In the genomic region with DNA sequence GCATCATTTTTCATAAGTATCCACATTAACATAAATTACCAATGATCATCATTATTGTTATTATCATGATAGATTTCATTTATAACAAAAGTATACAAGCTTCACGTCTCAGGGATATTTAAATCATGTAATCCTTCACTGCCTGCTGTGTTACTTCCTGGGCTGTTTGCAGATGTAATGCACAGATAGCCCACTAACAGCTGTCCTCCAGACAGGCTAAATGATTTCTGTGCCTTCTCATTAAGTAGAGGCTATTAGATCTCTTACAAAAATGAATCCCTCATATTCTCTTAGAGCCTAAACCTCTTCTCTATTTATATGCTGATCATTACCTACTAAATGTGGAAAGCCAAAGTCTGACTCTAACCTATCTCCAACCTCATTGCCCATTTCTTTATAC, we compare ENCODE assay signal across 17 cellular contexts. TPM values are rescaled to one million over a fixed set of nuclear protein-coding genes. Genes with fewer than 3 reads are reported as not detected.
"Had no signal": no experiment of that assay in that cellular context is flagged by ENCODE, and none has a peak within 500 bp of the region (broad histone marks: within the 10 kb centered on the region; RNA-seq: fewer than 3 reads in every experiment).

No MANE protein-coding gene starts in this region.

- ATAC-seq: activated CD8-positive, alpha-beta T cell treated with anti-CD3 and anti-CD28 coated beads for 36 hours; activated T-helper 17 cell treated with anti-CD3 and anti-CD28 coated beads, Interleukin-2, amount 50 U/mL, for 72 hours; lower lobe of right lung; naive thymus-derived CD8-positive, alpha-beta T cell; stimulated activated naive B cell treated with anti-CD40 and anti-IgM and Interleukin-4, amounts not matched to agents 10 μg/mL and 1 μg/mL and 100 μg/mL, for 72 hours had no signal

- H3K36me3 ChIP-seq: lower lobe of right lung, sigmoid colon had no signal

- H3K4me1 Mint-ChIP-seq: activated CD4-positive, alpha-beta T cell treated with anti-CD3 and anti-CD28 coated beads, Interleukin-2, amount 10 ng/mL, durations not matched to agents 24 days and 14 days; activated naive CD8-positive, alpha-beta T cell treated with anti-CD3 and anti-CD28 coated beads for 36 hours; activated T-helper 17 cell treated with anti-CD3 and anti-CD28 coated beads, Interleukin-2, amount 50 U/mL, for 72 hours; naive thymus-derived CD8-positive, alpha-beta T cell; stimulated activated naive B cell treated with anti-CD40 and anti-IgM and Interleukin-4, amounts not matched to agents 10 μg/mL and 1 μg/mL and 100 μg/mL, for 72 hours had no signal

- DNase-seq: activated CD4-positive, alpha-beta T cell treated with anti-CD3 and anti-CD28 coated beads, Interleukin-2, amount 10 ng/mL, durations not matched to agents 24 days and 14 days; activated CD4-positive, CD25-positive, alpha-beta regulatory T cell; activated CD8-positive, alpha-beta T cell treated with anti-CD3 and anti-CD28 coated beads for 36 hours; activated naive CD4-positive, alpha-beta T cell; activated naive CD8-positive, alpha-beta T cell treated with anti-CD3 and anti-CD28 coated beads for 36 hours; activated T-cell treated with anti-CD3 and anti-CD28 coated beads, Interleukin-2, amount 50 U/mL, for 1 hour; amniotic stem cell; caudate nucleus; dorsolateral prefrontal cortex; foreskin melanocyte; hypothalamus; lower lobe of right lung; naive thymus-derived CD8-positive, alpha-beta T cell; sigmoid colon; stimulated activated naive B cell treated with anti-CD40 and anti-IgM and Interleukin-4, amounts not matched to agents 10 μg/mL and 1 μg/mL and 100 μg/mL, for 72 hours had no signal

- H3K4me1 ChIP-seq: lower lobe of right lung, parathyroid adenoma, sigmoid colon had no signal

- H3K9ac ChIP-seq: parathyroid adenoma had no signal

- H3K4me3 Mint-ChIP-seq: activated CD4-positive, alpha-beta T cell treated with anti-CD3 and anti-CD28 coated beads, Interleukin-2, amount 10 ng/mL, durations not matched to agents 24 days and 14 days; activated CD8-positive, alpha-beta T cell treated with anti-CD3 and anti-CD28 coated beads for 36 hours; activated naive CD8-positive, alpha-beta T cell treated with anti-CD3 and anti-CD28 coated beads for 36 hours; activated T-helper 17 cell treated with anti-CD3 and anti-CD28 coated beads, Interleukin-2, amount 50 U/mL, for 72 hours; naive thymus-derived CD8-positive, alpha-beta T cell; stimulated activated naive B cell treated with anti-CD40 and anti-IgM and Interleukin-4, amounts not matched to agents 10 μg/mL and 1 μg/mL and 100 μg/mL, for 72 hours had no signal

- H3K27me3 Mint-ChIP-seq: activated CD4-positive, alpha-beta T cell treated with anti-CD3 and anti-CD28 coated beads, Interleukin-2, amount 10 ng/mL, durations not matched to agents 24 days and 14 days; activated CD8-positive, alpha-beta T cell treated with anti-CD3 and anti-CD28 coated beads for 36 hours; activated naive CD8-positive, alpha-beta T cell treated with anti-CD3 and anti-CD28 coated beads for 36 hours; activated T-helper 17 cell treated with anti-CD3 and anti-CD28 coated beads, Interleukin-2, amount 50 U/mL, for 72 hours; stimulated activated naive B cell treated with anti-CD40 and anti-IgM and Interleukin-4, amounts not matched to agents 10 μg/mL and 1 μg/mL and 100 μg/mL, for 72 hours had no signal

- H3K9me3 ChIP-seq: lower lobe of right lung, sigmoid colon had no signal

- H3K27ac Mint-ChIP-seq: activated CD4-positive, alpha-beta T cell treated with anti-CD3 and anti-CD28 coated beads, Interleukin-2, amount 10 ng/mL, durations not matched to agents 24 days and 14 days; activated CD8-positive, alpha-beta T cell treated with anti-CD3 and anti-CD28 coated beads for 36 hours; activated naive CD8-positive, alpha-beta T cell treated with anti-CD3 and anti-CD28 coated beads for 36 hours; activated T-helper 17 cell treated with anti-CD3 and anti-CD28 coated beads, Interleukin-2, amount 50 U/mL, for 72 hours; naive thymus-derived CD8-positive, alpha-beta T cell; stimulated activated naive B cell treated with anti-CD40 and anti-IgM and Interleukin-4, amounts not matched to agents 10 μg/mL and 1 μg/mL and 100 μg/mL, for 72 hours had no signal

- H3K9me3 Mint-ChIP-seq: activated CD4-positive, alpha-beta T cell treated with anti-CD3 and anti-CD28 coated beads, Interleukin-2, amount 10 ng/mL, durations not matched to agents 24 days and 14 days; activated CD8-positive, alpha-beta T cell treated with anti-CD3 and anti-CD28 coated beads for 36 hours; activated naive CD8-positive, alpha-beta T cell treated with anti-CD3 and anti-CD28 coated beads for 36 hours had no signal

- H3K36me3 Mint-ChIP-seq: activated naive CD8-positive, alpha-beta T cell treated with anti-CD3 and anti-CD28 coated beads for 36 hours; naive thymus-derived CD8-positive, alpha-beta T cell; stimulated activated naive B cell treated with anti-CD40 and anti-IgM and Interleukin-4, amounts not matched to agents 10 μg/mL and 1 μg/mL and 100 μg/mL, for 72 hours had no signal

- H3K4me3 ChIP-seq: lower lobe of right lung, sigmoid colon had no signal

- H3K27me3 ChIP-seq: dorsolateral prefrontal cortex, sigmoid colon had no signal

RNA-seq across cellular contexts. Expression of gene PCLO, which starts 9.3 kb away (rescaled TPM):
- total RNA-seq: activated CD4-positive, alpha-beta T cell treated with anti-CD3 and anti-CD28 coated beads, Interleukin-2, amount 10 ng/mL, durations not matched to agents 24 days and 14 days; activated CD8-positive, alpha-beta T cell treated with anti-CD3 and anti-CD28 coated beads for 36 hours; activated naive CD8-positive, alpha-beta T cell treated with anti-CD3 and anti-CD28 coated beads for 36 hours; naive thymus-derived CD8-positive, alpha-beta T cell had no signal
- polyA plus RNA-seq: naive thymus-derived CD8-positive, alpha-beta T cell had no signal
